In genomic region chr1:89855413-89856123, GRCh38 we compare ENCODE assay signal across 8 cellular contexts. TPM values are rescaled to one million over a fixed set of nuclear protein-coding genes. Genes with fewer than 3 reads are reported as not detected.
DNase-seq lines count a peak whose midpoint lies in the region; ATAC-seq and TF ChIP-seq lines count a peak whose summit lies in the region.

No MANE protein-coding gene starts in this region.

- H3K27ac ChIP-seq in foreskin keratinocyte (peak overlapping the region; percentile 64), right atrium auricular region (no peak overlapping the region)

- peak; percentile 68 for DNase-seq in GM12865 (ENCODE audit: low read depth)
- peak; percentile 67 for DNase-seq in NCI-H226
- DNase-seq in foreskin keratinocyte: peak; percentile 71 to 86
- no peak for DNase-seq in activated gamma-delta T cell (lab: John Stamatoyannopoulos, UW)
- no peak for DNase-seq in right atrium auricular region (ENCODE audit: low spot score)
- no peak for DNase-seq in KBM-7
- DNase-seq in stimulated activated CD4-positive, alpha-beta T cell treated with anti-CD3 and anti-CD28 coated beads, Interleukin-1b, Interleukin-23, amount 100 ng/mL, for 48 hours: no peak

- no peaks in the 10 kb centered on the region for H3K36me3 ChIP-seq in right atrium auricular region

- H3K27me3 ChIP-seq in foreskin keratinocyte (no peaks in the 10 kb centered on the region), right atrium auricular region (no peaks in the 10 kb centered on the region)

- H3K4me1 ChIP-seq in foreskin keratinocyte (peaks cover 19% of the 10 kb centered on the region), right atrium auricular region (no peaks in the 10 kb centered on the region)

- in situ Hi-C loops in KBM-7 (cut with MboI; ENCODE audit: low pct_unique_long_range_greater_than_20kb, low sequenced_read_pairs): no loop called here

- H3K9me3 ChIP-seq in right atrium auricular region: no peaks in the 10 kb centered on the region

- TF ChIP-seq CTCF in GM12865 (IDR thresholded peaks at IDR 0.05; ENCODE audit: insufficient read depth, low read depth, low read length, missing control alignments) (no peak), foreskin keratinocyte (conservative IDR thresholded peaks at IDR 0.05) (no peak), right atrium auricular region (IDR thresholded peaks at IDR 0.05) (no peak)

- H3K4me3 ChIP-seq in GM12865 (ENCODE audit: low read depth, low read length) (no peak overlapping the region), right atrium auricular region (no peak overlapping the region)

- ATAC-seq in GM21737 (IDR thresholded peaks at IDR 0.05; ENCODE audit: unreplicated experiment) (peak; percentile 64), foreskin keratinocyte (peak; percentile 83)

RNA-seq across cellular contexts. Expression of gene LRRC8D, which starts 34.7 kb away (rescaled TPM):
- 45.8 and 50.4 TPM in 2 replicates for total RNA-seq in foreskin keratinocyte
- 14.2 and 20.4 TPM in 2 replicates for polyA plus RNA-seq in foreskin keratinocyte
- total RNA-seq in right atrium auricular region: 10 to 100 TPM in 1 of 2 donors, 1 to 10 TPM in 1; 9.0 to 10.9 TPM

Comparison
In these comparisons a context has a peak if more than half of its experiments do, and no peak if none do; other contexts are left out.
1. DNase-seq: peak in GM12865 (single experiment), NCI-H226 (single experiment) and foreskin keratinocyte (2 of 2); none in activated gamma-delta T cell (single experiment), right atrium auricular region (single experiment), KBM-7 (single experiment) and stimulated activated CD4-positive, alpha-beta T cell treated with anti-CD3 and anti-CD28 coated beads, Interleukin-1b, Interleukin-23, amount 100 ng/mL, for 48 hours (single experiment).